Comparison of ENCODE assay signal across 8 cellular contexts in the genomic region with DNA sequence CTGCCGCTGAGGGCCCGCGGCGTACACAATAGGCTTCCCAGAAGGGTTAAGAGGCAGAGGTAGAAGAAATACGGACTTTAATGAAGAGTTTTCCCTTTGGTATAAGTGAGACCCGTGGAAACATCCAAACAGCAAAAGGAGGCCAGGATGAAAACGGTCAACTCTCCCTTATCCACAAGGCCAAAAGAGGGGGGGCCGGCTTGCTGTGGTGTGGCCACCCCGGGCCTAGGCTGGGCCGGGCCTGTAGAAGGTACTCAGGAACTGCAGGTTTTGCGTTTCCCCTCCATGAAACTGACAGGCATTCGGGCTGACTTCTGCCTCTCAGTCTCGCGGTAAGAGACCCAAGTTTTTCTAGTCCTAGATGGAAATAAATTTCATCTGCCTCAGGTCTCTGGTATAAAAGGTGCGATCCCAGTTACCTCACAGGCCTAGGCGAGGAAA. TPM values are rescaled to one million over a fixed set of nuclear protein-coding genes. Genes with fewer than 3 reads are reported as not detected.
DNase-seq lines count a peak whose midpoint lies in the region; ATAC-seq and TF ChIP-seq lines count a peak whose summit lies in the region.

No MANE protein-coding gene starts in this region.

- peaks cover 9% of the 10 kb centered on the region; the same call in 1 of the 2 replicates for H4K20me1 ChIP-seq in BLaER1

- ATAC-seq in GM18907 (IDR thresholded peaks at IDR 0.05; ENCODE audit: unreplicated experiment) = peak; percentile 4
- ATAC-seq in memory B cell (ENCODE audit: low read depth) = peak; percentile 20
- ATAC-seq in upper lobe of right lung = peak; percentile 7
- ATAC-seq in HG03196 (IDR thresholded peaks at IDR 0.05; ENCODE audit: unreplicated experiment) = no peak

- peak overlapping the region; percentile 92 for H3K4me2 ChIP-seq in BLaER1

- H3K27me3 ChIP-seq in BLaER1 (no peaks in the 10 kb centered on the region), upper lobe of right lung (no peaks in the 10 kb centered on the region)

- H3K36me3 Mint-ChIP-seq in chondrocyte (ENCODE audit: low read depth) = peaks cover 14% of the 10 kb centered on the region
- H3K36me3 Mint-ChIP-seq in memory B cell = peaks cover 12% of the 10 kb centered on the region

- intact Hi-C loops in upper lobe of right lung (cut with DNase I) = no loop called here

- peak overlapping the region; percentile 78 for H3K4me3 Mint-ChIP-seq in chondrocyte (ENCODE audit: unreplicated experiment)
- peak overlapping the region; percentile 83 for H3K4me3 Mint-ChIP-seq in memory B cell

- H3K27me3 Mint-ChIP-seq in chondrocyte (ENCODE audit: low read depth) = no peaks in the 10 kb centered on the region
- H3K27me3 Mint-ChIP-seq in memory B cell = no peaks in the 10 kb centered on the region

- H3K27ac Mint-ChIP-seq in chondrocyte (ENCODE audit: unreplicated experiment) = peak overlapping the region; percentile 75
- peak overlapping the region; percentile 81 for H3K27ac Mint-ChIP-seq in memory B cell

- peak overlapping the region; percentile 86 for H3K4me3 ChIP-seq in BLaER1
- H3K4me3 ChIP-seq in upper lobe of right lung = peak overlapping the region; percentile 90

- H3K27ac ChIP-seq in BLaER1 (peak overlapping the region; percentile 98), upper lobe of right lung (peak overlapping the region; percentile 98)

- peak overlapping the region; percentile 97 for H3K9ac ChIP-seq in BLaER1

- peaks cover 35% of the 10 kb centered on the region for H3K4me1 Mint-ChIP-seq in chondrocyte (ENCODE audit: low read depth)
- peaks cover 15% of the 10 kb centered on the region for H3K4me1 Mint-ChIP-seq in memory B cell

- DNase-seq in NOMO-1 treated with DMSO at 0.1 percent for 48 hours (lab: John Stamatoyannopoulos, UW; ENCODE audit: unreplicated experiment) = peak; percentile 49
- peak; percentile 28 for DNase-seq in chondrocyte (ENCODE audit: low spot score)
- no peak for DNase-seq in memory B cell (ENCODE audit: low spot score in 2 of 2)
- peak; percentile 69 for DNase-seq in upper lobe of right lung
- DNase-seq in putamen (ENCODE audit: low spot score) = no peak

- H3K4me1 ChIP-seq in BLaER1 = peaks cover 58% of the 10 kb centered on the region
- peaks cover 19% of the 10 kb centered on the region for H3K4me1 ChIP-seq in upper lobe of right lung

- H3K9me3 ChIP-seq in BLaER1 = no peaks in the 10 kb centered on the region
- no peaks in the 10 kb centered on the region for H3K9me3 ChIP-seq in upper lobe of right lung

- TF ChIP-seq CTCF in chondrocyte (IDR thresholded peaks at IDR 0.05) (no peak), upper lobe of right lung (IDR thresholded peaks at IDR 0.05) (no peak)

- H3K9me3 Mint-ChIP-seq in chondrocyte (ENCODE audit: low read depth) (no peaks in the 10 kb centered on the region), memory B cell (no peaks in the 10 kb centered on the region)

- peaks cover 69% of the 10 kb centered on the region for H3K36me3 ChIP-seq in BLaER1
- H3K36me3 ChIP-seq in upper lobe of right lung = peaks cover 52% of the 10 kb centered on the region

RNA-seq across cellular contexts. Expression of a gene that starts 0.7 kb away (rescaled TPM):
- total RNA-seq in chondrocyte (23.2 to 27.2 TPM (median 24.0 TPM) in 3 replicates), upper lobe of right lung (27.0 TPM)

RNA-seq across cellular contexts. Expression of a gene that starts 6.4 kb away (rescaled TPM):
- total RNA-seq in chondrocyte = 47.1 to 60.2 TPM (median 57.1 TPM) in 3 replicates
- total RNA-seq in upper lobe of right lung = 75.7 TPM

RNA-seq across cellular contexts. Expression of a gene that starts 8.3 kb away (rescaled TPM):
- total RNA-seq in chondrocyte (251 to 316 TPM (median 256 TPM) in 3 replicates), upper lobe of right lung (120 TPM)

RNA-seq across cellular contexts. Expression of a gene that starts 12.2 kb away (rescaled TPM):
- 23.2 to 34.0 TPM (median 26.8 TPM) in 3 replicates for total RNA-seq in chondrocyte
- total RNA-seq in upper lobe of right lung = 27.0 TPM

RNA-seq across cellular contexts. Expression of a gene that starts 20.9 kb away (rescaled TPM):
- total RNA-seq in chondrocyte = 23.0 to 30.8 TPM (median 28.7 TPM) in 3 replicates
- 29.0 TPM for total RNA-seq in upper lobe of right lung

Comparison
In these comparisons a context has a peak if more than half of its experiments do, and no peak if none do; other contexts are left out.
1. DNase-seq: peak in NOMO-1 treated with DMSO at 0.1 percent for 48 hours (single experiment), chondrocyte (single experiment) and upper lobe of right lung (single experiment); none in memory B cell (0 of 2) and putamen (single experiment).